24 cellular contexts compared by ENCODE assay signal in the genomic region with DNA sequence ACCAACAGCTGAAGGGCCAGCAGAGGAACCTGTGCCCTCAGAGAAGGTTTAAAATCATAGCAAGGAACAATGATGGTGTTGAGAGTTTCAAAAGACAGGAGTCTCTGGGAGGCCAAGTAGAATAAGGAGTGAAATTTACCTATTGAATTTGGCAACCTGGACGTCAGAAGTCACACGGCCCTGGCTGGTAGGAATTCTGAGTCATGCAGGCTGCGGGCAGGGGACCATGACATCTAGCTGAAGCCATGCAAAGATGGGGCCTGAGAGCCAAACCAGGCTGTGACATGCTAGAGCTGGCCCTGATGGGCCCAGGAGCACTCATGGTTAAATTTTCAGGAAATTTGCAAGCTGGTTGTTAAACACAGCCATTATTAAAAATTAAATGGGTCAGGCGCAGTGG.
DNase-seq lines count a peak whose midpoint lies in the region; ATAC-seq and TF ChIP-seq lines count a peak whose summit lies in the region.
"Had no signal": no experiment of that assay in that cellular context is flagged by ENCODE, and none has a peak within 500 bp of the region (broad histone marks: within the 10 kb centered on the region; RNA-seq: fewer than 3 reads in every experiment).

No MANE protein-coding gene starts in this region.

- H3K36me3 ChIP-seq in Karpas-422 (ENCODE audit: insufficient read depth, low read length) (no peaks in the 10 kb centered on the region), trophoblast cell (ENCODE audit: control insufficient read depth in 1 of 2, insufficient read depth in 2 of 2, low read length in 2 of 2) (no peaks in the 10 kb centered on the region), left lung (no peaks in the 10 kb centered on the region)
- H3K36me3 ChIP-seq: BLaER1, gastroesophageal sphincter had no signal

- no peak overlapping the region for H3K23ac ChIP-seq in trophoblast cell (ENCODE audit: low read length)

- TF ChIP-seq CTCF in left lung (IDR thresholded peaks at IDR 0.05): no peak

- no peak overlapping the region for H2BK5ac ChIP-seq in trophoblast cell (ENCODE audit: low read depth, low read length, poor library complexity)

- H3K9ac ChIP-seq in Karpas-422 (ENCODE audit: low read length) (no peak overlapping the region), trophoblast cell (ENCODE audit: low read length) (no peak overlapping the region)
- H3K9ac ChIP-seq: BLaER1, parathyroid adenoma had no signal

- peaks cover 5% of the 10 kb centered on the region for H3K27me3 Mint-ChIP-seq in activated CD4-positive, alpha-beta T cell treated with anti-CD3 and anti-CD28 coated beads for 36 hours
- H3K27me3 Mint-ChIP-seq in dendritic cell treated with granulocyte-macrophage colony-stimulating factor and Interleukin-4, amounts not matched to agents 40 ng/mL and 50 ng/mL, for 4 days: peaks cover 35% of the 10 kb centered on the region

- no peak overlapping the region for H3K4ac ChIP-seq in trophoblast cell (ENCODE audit: low read depth, low read length)

- no peak overlapping the region for H4K8ac ChIP-seq in trophoblast cell (ENCODE audit: low read depth, low read length)

- no peak overlapping the region for H4K12ac ChIP-seq in trophoblast cell (ENCODE audit: low read depth, low read length)

- peak overlapping the region; percentile 40 for H3K27ac Mint-ChIP-seq in activated CD4-positive, alpha-beta T cell treated with anti-CD3 and anti-CD28 coated beads for 36 hours
- H3K27ac Mint-ChIP-seq in dendritic cell treated with granulocyte-macrophage colony-stimulating factor and Interleukin-4, amounts not matched to agents 40 ng/mL and 50 ng/mL, for 4 days: peak overlapping the region; percentile 71
- H3K27ac Mint-ChIP-seq: activated naive CD4-positive, alpha-beta T cell treated with anti-CD3 and anti-CD28 coated beads, Interleukin-2, amount 10 ng/mL, durations not matched to agents 7 days and 5 days; T-helper 2 cell treated with Interferon-gamma antibody and Interleukin-4, amounts not matched to agents 5 μg/mL and 100 μg/mL, for 36 hours had no signal

- no peak overlapping the region for H4K91ac ChIP-seq in trophoblast cell (ENCODE audit: low read depth, low read length)

- intact Hi-C loops in activated CD4-positive, alpha-beta T cell treated with anti-CD3 and anti-CD28 coated beads for 36 hours (cut with DNase I, micrococcal nuclease): loop anchor here (5.0 kb wide), 1 partner anchor 223 kb away; the partner anchor contains the start of gene SYNJ2 (in 2 of the 2)
- intact Hi-C loops in dendritic cell treated with granulocyte-macrophage colony-stimulating factor and Interleukin-4, amounts not matched to agents 40 ng/mL and 50 ng/mL, for 4 days (cut with micrococcal nuclease): no loop called here
- intact Hi-C loops in left lung (cut with DNase I): loop anchor here in 1 of 2 donors (5.0 kb wide), 1 partner anchor 118 kb away; no protein-coding TSS in a partner anchor

- H3K9me3 Mint-ChIP-seq in activated CD4-positive, alpha-beta T cell treated with anti-CD3 and anti-CD28 coated beads for 36 hours (ENCODE audit: low read depth): peaks cover under 1% of the 10 kb centered on the region
- H3K9me3 Mint-ChIP-seq in dendritic cell treated with granulocyte-macrophage colony-stimulating factor and Interleukin-4, amounts not matched to agents 40 ng/mL and 50 ng/mL, for 4 days: peaks cover 12% of the 10 kb centered on the region
- H3K9me3 Mint-ChIP-seq: activated naive CD4-positive, alpha-beta T cell treated with anti-CD3 and anti-CD28 coated beads, Interleukin-2, amount 10 ng/mL, durations not matched to agents 7 days and 5 days; T-helper 2 cell treated with Interferon-gamma antibody and Interleukin-4, amounts not matched to agents 5 μg/mL and 100 μg/mL, for 36 hours had no signal

- H2AFZ ChIP-seq in Karpas-422 (ENCODE audit: low read length) (no peak overlapping the region), trophoblast cell (ENCODE audit: insufficient read depth, low read length, poor library complexity) (no peak overlapping the region)
- H2AFZ ChIP-seq: parathyroid adenoma had no signal

- no peak for ATAC-seq in activated CD4-positive, alpha-beta T cell treated with anti-CD3 and anti-CD28 coated beads for 36 hours
- ATAC-seq in left lung: no peak
- ATAC-seq in HG03135 (IDR thresholded peaks at IDR 0.05; ENCODE audit: unreplicated experiment): no peak
- ATAC-seq: body of pancreas, gastroesophageal sphincter had no signal

- CTCF ChIA-PET in activated CD4-positive, alpha-beta T cell treated with anti-CD3 and anti-CD28 coated beads for 36 hours (lab: Charles Lee): interaction anchor here (1.1 to 5.6 kb wide), 8 partner anchors 12 to 249 kb away, joined by 3 to 46 read pairs (median 4); no protein-coding TSS in a partner anchor

- H3K9me3 ChIP-seq in Karpas-422 (ENCODE audit: low read length) (no peaks in the 10 kb centered on the region), trophoblast cell (ENCODE audit: insufficient read depth, low read depth, low read length) (peaks cover 3% of the 10 kb centered on the region), left lung (no peaks in the 10 kb centered on the region)
- H3K9me3 ChIP-seq: body of pancreas, gastroesophageal sphincter, testis had no signal

- peaks cover 6% of the 10 kb centered on the region; the same call in 1 of the 2 replicates for H4K20me1 ChIP-seq in Karpas-422 (ENCODE audit: insufficient read depth, low read depth, low read length)

- no peaks in the 10 kb centered on the region for H3K36me3 Mint-ChIP-seq in activated CD4-positive, alpha-beta T cell treated with anti-CD3 and anti-CD28 coated beads for 36 hours (ENCODE audit: low read depth)
- H3K36me3 Mint-ChIP-seq in dendritic cell treated with granulocyte-macrophage colony-stimulating factor and Interleukin-4, amounts not matched to agents 40 ng/mL and 50 ng/mL, for 4 days (ENCODE audit: low read depth): no peaks in the 10 kb centered on the region
- H3K36me3 Mint-ChIP-seq: activated naive CD4-positive, alpha-beta T cell treated with anti-CD3 and anti-CD28 coated beads, Interleukin-2, amount 10 ng/mL, durations not matched to agents 7 days and 5 days had no signal

- peaks cover 94% of the 10 kb centered on the region for H3K4me1 Mint-ChIP-seq in activated CD4-positive, alpha-beta T cell treated with anti-CD3 and anti-CD28 coated beads for 36 hours
- H3K4me1 Mint-ChIP-seq in dendritic cell treated with granulocyte-macrophage colony-stimulating factor and Interleukin-4, amounts not matched to agents 40 ng/mL and 50 ng/mL, for 4 days (ENCODE audit: low read depth): peaks cover 74% of the 10 kb centered on the region

- H3K4me1 ChIP-seq in Karpas-422 (ENCODE audit: low read length) (peaks cover 32% of the 10 kb centered on the region), trophoblast cell (ENCODE audit: control insufficient read depth in 1 of 2, insufficient read depth in 2 of 2, low read length in 2 of 2) (peaks cover 16 to 31% of the 10 kb centered on the region in 2 experiments), left lung (peaks cover 21 to 61% of the 10 kb centered on the region in 2 donors)
- H3K4me1 ChIP-seq: testis had no signal

- H3K4me3 ChIP-seq in Karpas-422 (ENCODE audit: low read length) (no peak overlapping the region), trophoblast cell (ENCODE audit: low read depth, low read length) (no peak overlapping the region), left lung (no peak overlapping the region)
- H3K4me3 ChIP-seq: BLaER1, body of pancreas, gastroesophageal sphincter, skin epidermis, testis had no signal

- H3K79me1 ChIP-seq in trophoblast cell (ENCODE audit: low read length): peaks cover 13% of the 10 kb centered on the region

- H2AK5ac ChIP-seq in trophoblast cell (ENCODE audit: low read length): no peak overlapping the region

- no peak overlapping the region for H3K18ac ChIP-seq in trophoblast cell (ENCODE audit: low read length)

- peak; percentile 6 for DNase-seq in activated CD4-positive, alpha-beta T cell treated with anti-CD3 and anti-CD28 coated beads for 36 hours
- DNase-seq in activated CD4-positive, alpha-beta T cell treated with anti-CD3 and anti-CD28 coated beads, Interleukin-2, amount 50 U/mL, for 4 hours: no peak
- DNase-seq in Karpas-422 (peak; percentile 52), trophoblast cell (peak; percentile 84 to 90), left lung (no peak), iPS-NIHi11 (ENCODE audit: low spot score) (no peak)
- DNase-seq: 8988T; activated CD8-positive, alpha-beta memory T cell treated with anti-CD3 and anti-CD28 coated beads, Interleukin-2, amount 50 U/mL, for 4 hours; activated naive CD4-positive, alpha-beta T cell treated with anti-CD3 and anti-CD28 coated beads, Interleukin-2, amount 10 ng/mL, durations not matched to agents 7 days and 5 days; body of pancreas; cortex of kidney; DMS153; erythroblast; NCI-H1694 treated with DMSO at 0.1 percent for 48 hours; NCI-H2227 treated with DMSO at 0.1 percent for 48 hours; stimulated activated CD4-positive, alpha-beta T cell treated with anti-CD3 and anti-CD28 coated beads, Interleukin-2, amount 100 ng/mL, for 48 hours; testis had no signal

- POLR2A ChIA-PET in activated CD4-positive, alpha-beta T cell treated with anti-CD3 and anti-CD28 coated beads for 36 hours (lab: Charles Lee): no interaction called here

- H3K27me3 ChIP-seq in Karpas-422 (ENCODE audit: low read length): no peaks in the 10 kb centered on the region
- H3K27me3 ChIP-seq in trophoblast cell (ENCODE audit: insufficient read depth, low read length): no peaks in the 10 kb centered on the region
- peaks cover 0 to 14% of the 10 kb centered on the region in 2 donors for H3K27me3 ChIP-seq in left lung
- H3K27me3 ChIP-seq: BLaER1, body of pancreas, gastroesophageal sphincter, testis had no signal

- H3K4me2 ChIP-seq in Karpas-422 (ENCODE audit: low read depth, low read length, poor library complexity, severe bottlenecking) (no peak overlapping the region), trophoblast cell (ENCODE audit: low read length) (no peak overlapping the region)
- H3K4me2 ChIP-seq: BLaER1 had no signal

- no peak overlapping the region for H3K14ac ChIP-seq in trophoblast cell (ENCODE audit: low read length)

- H3K9me2 ChIP-seq in Karpas-422 (replicated peaks; ENCODE audit: insufficient read depth, low read length): no peaks in the 10 kb centered on the region

- H3K4me3 Mint-ChIP-seq in activated CD4-positive, alpha-beta T cell treated with anti-CD3 and anti-CD28 coated beads for 36 hours: no peak overlapping the region
- no peak overlapping the region for H3K4me3 Mint-ChIP-seq in dendritic cell treated with granulocyte-macrophage colony-stimulating factor and Interleukin-4, amounts not matched to agents 40 ng/mL and 50 ng/mL, for 4 days
- H3K4me3 Mint-ChIP-seq: activated naive CD4-positive, alpha-beta T cell treated with anti-CD3 and anti-CD28 coated beads, Interleukin-2, amount 10 ng/mL, durations not matched to agents 7 days and 5 days; T-helper 2 cell treated with Interferon-gamma antibody and Interleukin-4, amounts not matched to agents 5 μg/mL and 100 μg/mL, for 36 hours had no signal

- WGBS in trophoblast cell (ENCODE audit: extremely low coverage, insufficient coverage, insufficient read length): no CpG with 5 or more reads among the region's 4 CpGs

- H3K79me2 ChIP-seq in Karpas-422 (ENCODE audit: low read length): no peaks in the 10 kb centered on the region
- peaks cover 1% of the 10 kb centered on the region for H3K79me2 ChIP-seq in trophoblast cell (ENCODE audit: control insufficient read depth, insufficient read depth, low read length, poor library complexity)
- H3K79me2 ChIP-seq: parathyroid adenoma had no signal

- no peak overlapping the region for H2BK120ac ChIP-seq in trophoblast cell (ENCODE audit: insufficient read depth, low read length, poor library complexity)

- no peak overlapping the region for H2BK12ac ChIP-seq in trophoblast cell (ENCODE audit: low read length)

- H3K27ac ChIP-seq in Karpas-422 (ENCODE audit: low read length) (no peak overlapping the region), trophoblast cell (ENCODE audit: low read depth, low read length) (no peak overlapping the region), left lung (no peak overlapping the region)
- H3K27ac ChIP-seq: BLaER1, body of pancreas, gastroesophageal sphincter, parathyroid adenoma, testis had no signal

Comparison
In these comparisons a context has a peak if more than half of its experiments do, and no peak if none do; other contexts are left out.
1. DNase-seq: peak in activated CD4-positive, alpha-beta T cell treated with anti-CD3 and anti-CD28 coated beads for 36 hours (single experiment), Karpas-422 (single experiment) and trophoblast cell (2 of 2); none in activated CD4-positive, alpha-beta T cell treated with anti-CD3 and anti-CD28 coated beads, Interleukin-2, amount 50 U/mL, for 4 hours (0 of 2), left lung (0 of 2) and iPS-NIHi11 (single experiment).